1 cellular context compared by ENCODE assay signal in the genomic region with DNA sequence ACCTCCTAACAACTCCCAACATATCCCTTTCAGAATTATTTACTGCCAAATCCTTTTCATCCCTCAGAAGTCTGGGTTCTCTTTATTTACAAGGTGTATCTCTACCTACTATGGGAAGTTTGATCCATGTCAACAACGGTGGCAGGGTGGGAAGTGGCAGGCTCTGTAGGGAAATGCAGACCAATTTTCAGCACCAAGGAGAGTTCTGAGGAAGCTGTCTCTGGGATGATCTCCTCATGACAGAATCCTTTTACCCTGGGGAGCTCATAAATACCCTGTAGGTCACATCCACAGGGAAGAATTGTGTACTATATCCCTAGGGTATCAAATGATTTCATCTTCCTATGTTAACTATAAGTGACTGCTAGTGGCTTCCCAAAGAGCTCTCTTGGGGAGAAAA.
TF ChIP-seq lines count a peak whose summit lies in the region.

No MANE protein-coding gene starts in this region.

TF ChIP-seq in HCT116, 20 proteins besides CTCF, POLR2A, EP300 and RAD21 (continued from another document):
- TF ChIP-seq, protein P1, sequence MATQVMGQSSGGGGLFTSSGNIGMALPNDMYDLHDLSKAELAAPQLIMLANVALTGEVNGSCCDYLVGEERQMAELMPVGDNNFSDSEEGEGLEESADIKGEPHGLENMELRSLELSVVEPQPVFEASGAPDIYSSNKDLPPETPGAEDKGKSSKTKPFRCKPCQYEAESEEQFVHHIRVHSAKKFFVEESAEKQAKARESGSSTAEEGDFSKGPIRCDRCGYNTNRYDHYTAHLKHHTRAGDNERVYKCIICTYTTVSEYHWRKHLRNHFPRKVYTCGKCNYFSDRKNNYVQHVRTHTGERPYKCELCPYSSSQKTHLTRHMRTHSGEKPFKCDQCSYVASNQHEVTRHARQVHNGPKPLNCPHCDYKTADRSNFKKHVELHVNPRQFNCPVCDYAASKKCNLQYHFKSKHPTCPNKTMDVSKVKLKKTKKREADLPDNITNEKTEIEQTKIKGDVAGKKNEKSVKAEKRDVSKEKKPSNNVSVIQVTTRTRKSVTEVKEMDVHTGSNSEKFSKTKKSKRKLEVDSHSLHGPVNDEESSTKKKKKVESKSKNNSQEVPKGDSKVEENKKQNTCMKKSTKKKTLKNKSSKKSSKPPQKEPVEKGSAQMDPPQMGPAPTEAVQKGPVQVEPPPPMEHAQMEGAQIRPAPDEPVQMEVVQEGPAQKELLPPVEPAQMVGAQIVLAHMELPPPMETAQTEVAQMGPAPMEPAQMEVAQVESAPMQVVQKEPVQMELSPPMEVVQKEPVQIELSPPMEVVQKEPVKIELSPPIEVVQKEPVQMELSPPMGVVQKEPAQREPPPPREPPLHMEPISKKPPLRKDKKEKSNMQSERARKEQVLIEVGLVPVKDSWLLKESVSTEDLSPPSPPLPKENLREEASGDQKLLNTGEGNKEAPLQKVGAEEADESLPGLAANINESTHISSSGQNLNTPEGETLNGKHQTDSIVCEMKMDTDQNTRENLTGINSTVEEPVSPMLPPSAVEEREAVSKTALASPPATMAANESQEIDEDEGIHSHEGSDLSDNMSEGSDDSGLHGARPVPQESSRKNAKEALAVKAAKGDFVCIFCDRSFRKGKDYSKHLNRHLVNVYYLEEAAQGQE (IDR thresholded peaks at IDR 0.05; ENCODE audit: low read depth) = peak; percentile 78
